9 cellular contexts compared by ENCODE assay signal in genomic region chr1:31843506-31843905, GRCh38. TPM values are rescaled to one million over a fixed set of nuclear protein-coding genes. Genes with fewer than 3 reads are reported as not detected.
DNase-seq lines count a peak whose midpoint lies in the region; ATAC-seq and TF ChIP-seq lines count a peak whose summit lies in the region.
"Had no signal": no experiment of that assay in that cellular context is flagged by ENCODE, and none has a peak within 500 bp of the region (broad histone marks: within the 10 kb centered on the region; RNA-seq: fewer than 3 reads in every experiment).

No MANE protein-coding gene starts in this region.

- no peak overlapping the region for H3K27ac ChIP-seq in endodermal cell (ENCODE audit: low read depth, low read length)

- no peaks in the 10 kb centered on the region for H3K36me3 Mint-ChIP-seq in endodermal cell (ENCODE audit: low read depth)
- H3K36me3 Mint-ChIP-seq in T-helper 2 cell treated with Interferon-gamma antibody and Interleukin-4, amounts not matched to agents 5 μg/mL and 100 μg/mL, for 36 hours (ENCODE audit: low read depth): no peaks in the 10 kb centered on the region
- no peaks in the 10 kb centered on the region for H3K36me3 Mint-ChIP-seq in activated T-cell treated with anti-CD3 and anti-CD28 coated beads, Interleukin-2, amount 50 U/mL, for 4 hours (ENCODE audit: insufficient read depth)

- no peaks in the 10 kb centered on the region for H3K4me1 ChIP-seq in endodermal cell (ENCODE audit: control insufficient read depth, insufficient read depth, low read length)

- H3K9me3 ChIP-seq in endodermal cell (ENCODE audit: control insufficient read depth, low read length): no peaks in the 10 kb centered on the region

- no peak overlapping the region for H3K4me3 Mint-ChIP-seq in endodermal cell
- no peak overlapping the region for H3K4me3 Mint-ChIP-seq in T-helper 2 cell treated with Interferon-gamma antibody and Interleukin-4, amounts not matched to agents 5 μg/mL and 100 μg/mL, for 36 hours
- no peak overlapping the region for H3K4me3 Mint-ChIP-seq in activated T-cell treated with anti-CD3 and anti-CD28 coated beads, Interleukin-2, amount 50 U/mL, for 4 hours

- H3K4me1 Mint-ChIP-seq in endodermal cell: no peaks in the 10 kb centered on the region
- H3K4me1 Mint-ChIP-seq in T-helper 2 cell treated with Interferon-gamma antibody and Interleukin-4, amounts not matched to agents 5 μg/mL and 100 μg/mL, for 36 hours (ENCODE audit: low read depth): peaks cover 33% of the 10 kb centered on the region
- peaks cover 46% of the 10 kb centered on the region for H3K4me1 Mint-ChIP-seq in activated T-cell treated with anti-CD3 and anti-CD28 coated beads, Interleukin-2, amount 50 U/mL, for 4 hours (ENCODE audit: low read depth)

- peaks cover 5% of the 10 kb centered on the region for H3K27me3 Mint-ChIP-seq in endodermal cell (ENCODE audit: insufficient read depth)
- no peaks in the 10 kb centered on the region for H3K27me3 Mint-ChIP-seq in T-helper 2 cell treated with Interferon-gamma antibody and Interleukin-4, amounts not matched to agents 5 μg/mL and 100 μg/mL, for 36 hours (ENCODE audit: low read depth)
- H3K27me3 Mint-ChIP-seq in activated T-cell treated with anti-CD3 and anti-CD28 coated beads, Interleukin-2, amount 50 U/mL, for 4 hours (ENCODE audit: low read depth): no peaks in the 10 kb centered on the region

- no peak overlapping the region for H3K9ac ChIP-seq in endodermal cell (ENCODE audit: extremely low read depth, low read length, poor library complexity, severe bottlenecking)

- ATAC-seq in GM18511 (IDR thresholded peaks at IDR 0.05; ENCODE audit: unreplicated experiment): no peak
- no peak for ATAC-seq in GM19452 (IDR thresholded peaks at IDR 0.05; ENCODE audit: unreplicated experiment)
- ATAC-seq in activated T-cell treated with anti-CD3 and anti-CD28 coated beads, Interleukin-2, amount 50 U/mL, for 4 hours: no peak

- H3K27ac Mint-ChIP-seq in endodermal cell: no peak overlapping the region
- H3K27ac Mint-ChIP-seq in T-helper 2 cell treated with Interferon-gamma antibody and Interleukin-4, amounts not matched to agents 5 μg/mL and 100 μg/mL, for 36 hours: no peak overlapping the region

- no peaks in the 10 kb centered on the region for H3K36me3 ChIP-seq in endodermal cell (ENCODE audit: control insufficient read depth, insufficient read depth, low read length)

- H3K9me3 Mint-ChIP-seq in endodermal cell: peaks cover 1% of the 10 kb centered on the region
- no peaks in the 10 kb centered on the region for H3K9me3 Mint-ChIP-seq in T-helper 2 cell treated with Interferon-gamma antibody and Interleukin-4, amounts not matched to agents 5 μg/mL and 100 μg/mL, for 36 hours
- H3K9me3 Mint-ChIP-seq in activated T-cell treated with anti-CD3 and anti-CD28 coated beads, Interleukin-2, amount 50 U/mL, for 4 hours: no peaks in the 10 kb centered on the region

- 86 to 100% methylated on average over 1 to 2 of the region's 2 CpGs for WGBS in endodermal cell (ENCODE audit: insufficient coverage in 1 of 2, insufficient read length in 1 of 2), 2 experiments

- H3K4me3 ChIP-seq in endodermal cell (ENCODE audit: low read length): no peak overlapping the region

- H3K27me3 ChIP-seq in endodermal cell (ENCODE audit: control insufficient read depth, insufficient read depth, low read length, poor library complexity, severe bottlenecking): no peaks in the 10 kb centered on the region

- TF ChIP-seq CTCF in endodermal cell (conservative IDR thresholded peaks at IDR 0.05): no peak

- DNase-seq in EH (ENCODE audit: low read depth) (peak; percentile 93), NCI-H226 (peak; percentile 95), endodermal cell (peak; percentile 40), renal cortical epithelial cell (ENCODE audit: low read depth) (peak; percentile 77)
- DNase-seq in T-helper 2 cell treated with Interferon-gamma antibody and Interleukin-4, amounts not matched to agents 5 μg/mL and 100 μg/mL, for 36 hours (ENCODE audit: low spot score): no peak
- DNase-seq in activated T-cell treated with anti-CD3 and anti-CD28 coated beads, Interleukin-2, amount 50 U/mL, for 4 hours: no peak
- DNase-seq: NCI-H1436 had no signal

RNA-seq across cellular contexts. Expression of gene SPOCD1, which starts 27.7 kb away (rescaled TPM):
- total RNA-seq in endodermal cell: 1 to 10 TPM; 2.0 to 3.1 TPM
- 1.00 TPM for polyA plus RNA-seq in endodermal cell (2013, experiment 1 of 2)
- polyA plus RNA-seq in endodermal cell (2013, experiment 2 of 2): 1.4 TPM
- 5.0 and 8.0 TPM in 2 replicates for total RNA-seq in renal cortical epithelial cell
- total RNA-seq in activated T-cell treated with anti-CD3 and anti-CD28 coated beads, Interleukin-2, amount 50 U/mL, for 4 hours: under 1 TPM in 1 of 3 donors, not detected in 2; 0.14 TPM

Comparison
In these comparisons a context has a peak if more than half of its experiments do, and no peak if none do; other contexts are left out.
1. DNase-seq: peak in EH (single experiment), NCI-H226 (single experiment), endodermal cell (single experiment) and renal cortical epithelial cell (single experiment); none in T-helper 2 cell treated with Interferon-gamma antibody and Interleukin-4, amounts not matched to agents 5 μg/mL and 100 μg/mL, for 36 hours (single experiment) and activated T-cell treated with anti-CD3 and anti-CD28 coated beads, Interleukin-2, amount 50 U/mL, for 4 hours (single experiment).